ENCODE assay signal across 1 cellular context in genomic region chr14:75051556-75051899, GRCh38.
TF ChIP-seq lines count a peak whose summit lies in the region.

No MANE protein-coding gene starts in this region.

TF ChIP-seq in SK-N-SH, 30 proteins besides CTCF, POLR2A, EP300 and RAD21 (continued from another document):
- no peak for TF ChIP-seq REST (IDR thresholded peaks at IDR 0.05; ENCODE audit: low read depth, low read length)
- no peak for TF ChIP-seq RXRA (IDR thresholded peaks at IDR 0.05; ENCODE audit: borderline replicate concordance, low read depth)
- no peak for TF ChIP-seq RFX5 (IDR thresholded peaks at IDR 0.05; ENCODE audit: low read length)
- TF ChIP-seq FOXM1 (IDR thresholded peaks at IDR 0.05; ENCODE audit: low read depth), result no peak
- no peak for TF ChIP-seq YY1 (IDR thresholded peaks at IDR 0.05; ENCODE audit: low read depth)
- no peak for TF ChIP-seq USF1 (IDR thresholded peaks at IDR 0.05; ENCODE audit: borderline replicate concordance, low read depth)
- TF ChIP-seq IRF3 (IDR thresholded peaks at IDR 0.05; ENCODE audit: low read depth, low read length), result no peak
- TF ChIP-seq CHD2 (IDR thresholded peaks at IDR 0.05; ENCODE audit: low read length, partially characterized antibody), result no peak
- no peak for TF ChIP-seq ZBTB33 (IDR thresholded peaks at IDR 0.05; ENCODE audit: borderline replicate concordance, low read depth)
TF ChIP-seq in SK-N-SH: peak in this region for 0.
